In genomic region chr3:184636774-184637316, GRCh38 we compare ENCODE assay signal across 9 cellular contexts.
A peak's percentile ranks its signal among the peaks of the same experiment; 100 is the strongest.
DNase-seq lines count a peak whose midpoint lies in the region; ATAC-seq and TF ChIP-seq lines count a peak whose summit lies in the region.
"Had no signal": no experiment of that assay in that cellular context is flagged by ENCODE, and none has a peak within 500 bp of the region (broad histone marks: within the 10 kb centered on the region; RNA-seq: fewer than 3 reads in every experiment).

No MANE protein-coding gene starts in this region.

- 0 out of 2 replicates have a peak overlapping the region, but pooled peaks have one; percentile 1 for H3K27ac ChIP-seq in IMR-90 (ENCODE audit: insufficient read depth, low read length)
- H3K27ac ChIP-seq: KMS-11 had no signal

- DNase-seq in AG04449 (ENCODE audit: low read depth, low spot score), result peak; percentile 51
- DNase-seq in IMR-90, result peak; percentile 77
- DNase-seq in activated T-cell treated with anti-CD3 and anti-CD28 coated beads, Interleukin-2, amount 50 U/mL, for 24 hours, result peak; percentile 51
- DNase-seq in iris pigment epithelial cell (ENCODE audit: low read depth), result peak; percentile 89
- no peak for DNase-seq in cerebellar nuclear complex (lab: John Stamatoyannopoulos, UW)

- peak overlapping the region; percentile 65 for H2AK5ac ChIP-seq in IMR-90 (ENCODE audit: low read depth, low read length)

- H3K4ac ChIP-seq in IMR-90 (ENCODE audit: low read depth, low read length), result peak overlapping the region; percentile 64

- peak overlapping the region; percentile 38; the same call in 1 of the 2 replicates for H3K4me2 ChIP-seq in IMR-90 (ENCODE audit: low read depth, low read length)
- H3K4me2 ChIP-seq: KMS-11 had no signal

- H4K91ac ChIP-seq in IMR-90 (ENCODE audit: insufficient read depth, low read depth, low read length), result no peak overlapping the region; the same call in 1 of the 2 replicates

- peak overlapping the region; percentile 63 for H3K27ac Mint-ChIP-seq in activated T-cell treated with anti-CD3 and anti-CD28 coated beads, Interleukin-2, amount 50 U/mL, for 24 hours

- H2AK9ac ChIP-seq in IMR-90 (replicated peaks; ENCODE audit: low read depth, low read length, poor library complexity), result peak overlapping the region; percentile 17

- H3K9me1 ChIP-seq in IMR-90 (ENCODE audit: insufficient read depth, low read length), result peaks cover 8% of the 10 kb centered on the region

- in situ Hi-C loops in IMR-90 (cut with MboI; ENCODE audit: low sequenced_read_pairs), result no loop called here

- H2BK5ac ChIP-seq in IMR-90 (ENCODE audit: low read depth, low read length, poor library complexity, severe bottlenecking), result no peak overlapping the region

- H4K8ac ChIP-seq in IMR-90 (ENCODE audit: low read depth in 2 of 2, low read length in 2 of 2), result peak overlapping the region in 1 of 2 experiments; percentile 1; a peak in 1 of 4 replicates

- peak overlapping the region; percentile 53 for H2BK20ac ChIP-seq in IMR-90 (ENCODE audit: low read depth, low read length)

- intact Hi-C loops in IMR-90 (cut with micrococcal nuclease), result loop anchor here (1.0 to 2.0 kb wide), 2 partner anchors 33 to 68 kb away; no protein-coding TSS in a partner anchor

- H3K4me1 ChIP-seq in IMR-90 (ENCODE audit: control insufficient read depth, insufficient read depth, low read length), result peaks cover 15% of the 10 kb centered on the region

- CTCF ChIA-PET in AG04449 (lab: Yijun Ruan, JAX), result interaction anchor here (0.7 to 1.4 kb wide), 3 partner anchors 53 to 165 kb away, joined by 3 to 4 read pairs (median 3); no protein-coding TSS in a partner anchor
- CTCF ChIA-PET in IMR-90 (lab: Yijun Ruan, JAX), result interaction anchor here (0.5 to 1.0 kb wide), 3 partner anchors 12 to 90 kb away, joined by 3 to 4 read pairs (median 3); no protein-coding TSS in a partner anchor

- H3K4me3 Mint-ChIP-seq in activated T-cell treated with anti-CD3 and anti-CD28 coated beads, Interleukin-2, amount 50 U/mL, for 24 hours, result no peak overlapping the region

- H3K9me3 ChIP-seq in IMR-90 (ENCODE audit: control insufficient read depth, insufficient read depth, low read length), result no peaks in the 10 kb centered on the region

- WGBS in IMR-90 (ENCODE audit: extremely low coverage in 2 of 2, insufficient read length in 1 of 2), 2 experiments, result no CpG with 5 or more reads among the region's 2 CpGs

- TF ChIP-seq CTCF in AG04449 (IDR thresholded peaks at IDR 0.05; ENCODE audit: insufficient read depth, low read length, missing control alignments) (no peak), IMR-90 (conservative IDR thresholded peaks at IDR 0.05; ENCODE audit: low read depth, low read length) (no peak)

- no peaks in the 10 kb centered on the region for H3K36me3 ChIP-seq in IMR-90 (ENCODE audit: control insufficient read depth, insufficient read depth, low read length)

- peak; percentile 90 for ATAC-seq in IMR-90 (ENCODE audit: low read depth)
- no peak for ATAC-seq in GM21381 (IDR thresholded peaks at IDR 0.05; ENCODE audit: unreplicated experiment)
- no peak for ATAC-seq in HG02571 (IDR thresholded peaks at IDR 0.05; ENCODE audit: unreplicated experiment)
- no peak for ATAC-seq in GM18505 (IDR thresholded peaks at IDR 0.05; ENCODE audit: unreplicated experiment)

- H3K4me1 Mint-ChIP-seq in activated T-cell treated with anti-CD3 and anti-CD28 coated beads, Interleukin-2, amount 50 U/mL, for 24 hours (ENCODE audit: low read depth), result peaks cover 3% of the 10 kb centered on the region

- no peak overlapping the region for H3K56ac ChIP-seq in IMR-90 (ENCODE audit: extremely low read depth, insufficient read depth, low read length)

- TF ChIP-seq POLR2A in IMR-90 (IDR thresholded peaks at IDR 0.05; ENCODE audit: low read depth, low read length), result no peak
- TF ChIP-seq POLR2A in GM18505 (IDR thresholded peaks at IDR 0.05; ENCODE audit: borderline replicate concordance, extremely low read depth, insufficient read depth, insufficient read length), result no peak

- H3K27me3 Mint-ChIP-seq in activated T-cell treated with anti-CD3 and anti-CD28 coated beads, Interleukin-2, amount 50 U/mL, for 24 hours, result no peaks in the 10 kb centered on the region

- no peak overlapping the region for H2AFZ ChIP-seq in IMR-90 (replicated peaks; ENCODE audit: low read length, poor library complexity)

- no peak overlapping the region; the same call in 1 of the 2 replicates for H3K14ac ChIP-seq in IMR-90 (replicated peaks; ENCODE audit: low read depth, low read length)

- no peak overlapping the region for H3K4me3 ChIP-seq in AG04449 (ENCODE audit: low read depth, low read length)
- H3K4me3 ChIP-seq in IMR-90 (ENCODE audit: insufficient read depth, low read depth, low read length), result no peak overlapping the region

- peak overlapping the region; percentile 33 for H2BK120ac ChIP-seq in IMR-90 (ENCODE audit: low read depth, low read length)

- H3K18ac ChIP-seq in IMR-90 (ENCODE audit: low read depth, low read length), result peak overlapping the region; percentile 34

- no peak overlapping the region; the same call in 1 of the 2 replicates for H4K5ac ChIP-seq in IMR-90 (ENCODE audit: low read depth, low read length)

- dilution Hi-C loops in IMR-90 (cut with HindIII; ENCODE audit: low sequenced_read_pairs, unreplicated experiment), result no loop called here

- no peak for TF ChIP-seq RAD21 in IMR-90 (IDR thresholded peaks at IDR 0.05; ENCODE audit: low read length)

- no peaks in the 10 kb centered on the region for H3K79me1 ChIP-seq in IMR-90 (ENCODE audit: low read depth in 1 of 2, low read length in 2 of 2)

- H3K36me3 Mint-ChIP-seq in activated T-cell treated with anti-CD3 and anti-CD28 coated beads, Interleukin-2, amount 50 U/mL, for 24 hours (ENCODE audit: low read depth), result no peaks in the 10 kb centered on the region

- H3K23ac ChIP-seq in IMR-90 (ENCODE audit: low read depth, low read length), result peak overlapping the region; percentile 22; the same call in 1 of the 2 replicates

- H3K27me3 ChIP-seq in IMR-90 (ENCODE audit: control insufficient read depth, insufficient read depth, low read length), result peaks cover 22% of the 10 kb centered on the region

- H2BK15ac ChIP-seq in IMR-90 (ENCODE audit: low read depth, low read length), result no peak overlapping the region

- BruUV-seq in IMR-90 (replicated peaks; lab: Mats Ljungman, UMichigan), result no TSS peak

- H3K9ac ChIP-seq in IMR-90 (ENCODE audit: low read depth, low read length), result no peak overlapping the region
- H3K9ac ChIP-seq: KMS-11 had no signal

- no peaks in the 10 kb centered on the region for H3K9me3 Mint-ChIP-seq in activated T-cell treated with anti-CD3 and anti-CD28 coated beads, Interleukin-2, amount 50 U/mL, for 24 hours

- no peaks in the 10 kb centered on the region for H4K20me1 ChIP-seq in IMR-90 (ENCODE audit: insufficient read depth, low read length)

- POLR2A ChIA-PET in AG04449 (lab: Yijun Ruan, JAX) (interaction anchor here (1.0 kb wide), 1 partner anchor 76 kb away, joined by 4 read pairs; no protein-coding TSS in a partner anchor), IMR-90 (lab: Charles Lee; ENCODE audit: unreplicated experiment) (no interaction called here)

TF ChIP-seq in IMR-90, 13 proteins besides CTCF, POLR2A, EP300 and RAD21:
- TF ChIP-seq USF2 (IDR thresholded peaks at IDR 0.05; ENCODE audit: low read depth, low read length), result no peak
- TF ChIP-seq CEBPB (IDR thresholded peaks at IDR 0.05; ENCODE audit: low read depth, low read length), result peak; percentile 11; the same call in 1 of the 2 replicates
- TF ChIP-seq RFX5 (IDR thresholded peaks at IDR 0.05; ENCODE audit: low read depth, low read length), result no peak
- TF ChIP-seq CHD1 (IDR thresholded peaks at IDR 0.05; ENCODE audit: low read depth, low read length), result no peak
- peak; percentile 48; the same call in 1 of the 2 replicates for TF ChIP-seq BHLHE40 (IDR thresholded peaks at IDR 0.05; ENCODE audit: low read depth, low read length)
- peak; percentile 59 for TF ChIP-seq RCOR1 (IDR thresholded peaks at IDR 0.05; ENCODE audit: insufficient replicate concordance, low read length)
- TF ChIP-seq MAFK (IDR thresholded peaks at IDR 0.05; ENCODE audit: low read depth, low read length), result no peak
- no peak for TF ChIP-seq ELK1 (IDR thresholded peaks at IDR 0.05; ENCODE audit: borderline replicate concordance, low read depth, low read length)
- TF ChIP-seq SMC3 (IDR thresholded peaks at IDR 0.05; ENCODE audit: low read depth, low read length), result no peak; the same call in 1 of the 2 replicates
- peak; percentile 70; the same call in 1 of the 2 replicates for TF ChIP-seq FOS (IDR thresholded peaks at IDR 0.05; ENCODE audit: low read depth, low read length)
- TF ChIP-seq MXI1 (IDR thresholded peaks at IDR 0.05; ENCODE audit: borderline replicate concordance, low read depth, low read length), result no peak
- TF ChIP-seq NFE2L2 (IDR thresholded peaks at IDR 0.05; ENCODE audit: low read depth, low read length), result no peak
- peak; percentile 82; the same call in 1 of the 2 replicates for TF ChIP-seq MAZ (IDR thresholded peaks at IDR 0.05; ENCODE audit: borderline replicate concordance, low read depth, low read length)

Comparison
In these comparisons a context has a peak if more than half of its experiments do, and no peak if none do; other contexts are left out.
1. DNase-seq: peak in AG04449 (single experiment), IMR-90 (single experiment), activated T-cell treated with anti-CD3 and anti-CD28 coated beads, Interleukin-2, amount 50 U/mL, for 24 hours (single experiment) and iris pigment epithelial cell (single experiment); none in cerebellar nuclear complex (0 of 2).